Comparison of ENCODE assay signal across 12 cellular contexts in genomic region chr6:50819906-50820589, GRCh38. TPM values are rescaled to one million over a fixed set of nuclear protein-coding genes. Genes with fewer than 3 reads are reported as not detected.
DNase-seq lines count a peak whose midpoint lies in the region; ATAC-seq and TF ChIP-seq lines count a peak whose summit lies in the region.
"Had no signal": no experiment of that assay in that cellular context is flagged by ENCODE, and none has a peak within 500 bp of the region (broad histone marks: within the 10 kb centered on the region; RNA-seq: fewer than 3 reads in every experiment).

No MANE protein-coding gene starts in this region.

- POLR2A ChIA-PET in HEK293T (lab: Yijun Ruan, JAX): no interaction called here
- POLR2A ChIA-PET in CD4-positive, alpha-beta T cell (lab: Charles Lee): no interaction called here

- peaks cover 92% of the 10 kb centered on the region for H3K27me3 Mint-ChIP-seq in CD4-positive, alpha-beta T cell

- no peak for ATAC-seq in CD4-positive, alpha-beta T cell (ENCODE audit: poor library complexity)

- intact Hi-C loops in CD4-positive, alpha-beta T cell (cut with DNase I, micrococcal nuclease): loop anchor here in 1 of 2 experiments (5.0 kb wide), 1 partner anchor 1197 kb away; no protein-coding TSS in a partner anchor

- H3K4me1 Mint-ChIP-seq in CD4-positive, alpha-beta T cell (ENCODE audit: low read depth): peaks cover 23% of the 10 kb centered on the region

- H3K4me3 Mint-ChIP-seq in CD4-positive, alpha-beta T cell: no peak overlapping the region

- no peaks in the 10 kb centered on the region for H3K36me3 Mint-ChIP-seq in CD4-positive, alpha-beta T cell (ENCODE audit: low read depth)

- H3K27me3 ChIP-seq in SJCRH30: no peaks in the 10 kb centered on the region
- peaks cover 88% of the 10 kb centered on the region for H3K27me3 ChIP-seq in CD4-positive, alpha-beta T cell (ENCODE audit: control insufficient read depth, insufficient read depth, low read length)

- H3K9me3 ChIP-seq in SJCRH30 (replicated peaks) (no peaks in the 10 kb centered on the region), iPS-18c (ENCODE audit: control insufficient read depth, insufficient read depth, low read length) (no peaks in the 10 kb centered on the region)
- no peaks in the 10 kb centered on the region for H3K9me3 ChIP-seq in CD4-positive, alpha-beta T cell (ENCODE audit: control insufficient read depth, low read length)
- H3K9me3 ChIP-seq: SJSA1 had no signal

- H3K4me3 ChIP-seq in SJCRH30 (peak overlapping the region; percentile 66), iPS-18c (ENCODE audit: insufficient read depth, low read depth, low read length) (peak overlapping the region; percentile 49; the same call in 1 of the 2 replicates), skin epidermis (peak overlapping the region in 6 of 7 experiments; percentile 16 to 48 (median 36))
- H3K4me3 ChIP-seq: lung, SJSA1 had no signal

- no peak for TF ChIP-seq CTCF in CD4-positive, alpha-beta T cell (IDR thresholded peaks at IDR 0.05)

- CTCF ChIA-PET in HEK293T (lab: Yijun Ruan, JAX): no interaction called here
- CTCF ChIA-PET in CD4-positive, alpha-beta T cell (lab: Charles Lee): no interaction called here

- H3K27ac ChIP-seq in SJCRH30 (peak overlapping the region; percentile 95), skin epidermis (peak overlapping the region; percentile 23 to 97 (median 88))
- H3K27ac ChIP-seq in CD4-positive, alpha-beta T cell (ENCODE audit: low read depth, low read length): no peak overlapping the region
- H3K27ac ChIP-seq: SJSA1 had no signal

- H3K36me3 ChIP-seq in SJCRH30: peaks cover 6% of the 10 kb centered on the region; the same call in 1 of the 2 replicates
- H3K36me3 ChIP-seq: SJSA1 had no signal

- H3K4me1 ChIP-seq in SJCRH30: peaks cover 10% of the 10 kb centered on the region

- H3K9me3 Mint-ChIP-seq in CD4-positive, alpha-beta T cell: no peaks in the 10 kb centered on the region

- no peak overlapping the region for H3K27ac Mint-ChIP-seq in CD4-positive, alpha-beta T cell

- DNase-seq in DMS153 treated with DMSO at 0.1 percent for 48 hours (lab: John Stamatoyannopoulos, UW; ENCODE audit: unreplicated experiment): peak; percentile 20
- DNase-seq in DMS153 (lab: John Stamatoyannopoulos, UW): no peak
- DNase-seq in SJCRH30: peak; percentile 55 to 71
- no peak for DNase-seq in HEK293T (ENCODE audit: extremely low spot score)
- DNase-seq in CD4-positive, alpha-beta T cell: no peak
- DNase-seq in SHP77 treated with DMSO at 0.1 percent for 48 hours (lab: John Stamatoyannopoulos, UW): no peak
- DNase-seq: 8988T, NCI-H146 had no signal

TF ChIP-seq in HEK293T, 16 proteins besides CTCF, POLR2A, EP300 and RAD21:
- TF ChIP-seq ZNF384 (IDR thresholded peaks at IDR 0.05) (no peak), FOXM1 (IDR thresholded peaks at IDR 0.05; ENCODE audit: borderline replicate concordance) (no peak), ARNT (IDR thresholded peaks at IDR 0.05) (no peak), BHLHE40 (IDR thresholded peaks at IDR 0.05; ENCODE audit: borderline replicate concordance) (no peak), CTBP1 (IDR thresholded peaks at IDR 0.05; ENCODE audit: borderline replicate concordance) (no peak), ELF4 (IDR thresholded peaks at IDR 0.05) (no peak), TARDBP (IDR thresholded peaks at IDR 0.05) (no peak), SUZ12 (IDR thresholded peaks at IDR 0.05) (no peak), PKNOX1 (IDR thresholded peaks at IDR 0.05) (no peak), FOXK2 (IDR thresholded peaks at IDR 0.05) (no peak), SP1 (IDR thresholded peaks at IDR 0.05) (no peak), LEF1 (IDR thresholded peaks at IDR 0.05; ENCODE audit: borderline replicate concordance) (no peak), FOXA1 (IDR thresholded peaks at IDR 0.05) (no peak), L3MBTL2 (conservative IDR thresholded peaks at IDR 0.05) (no peak), HDGF (IDR thresholded peaks at IDR 0.05; ENCODE audit: borderline replicate concordance) (no peak)

RNA-seq across cellular contexts. Expression of gene TFAP2B, which starts 1.4 kb away (rescaled TPM):
- total RNA-seq in SJCRH30 (2014; rRNA removed; shearing (Covaris generic)): 14.0 and 16.7 TPM in 2 replicates
- not detected for total RNA-seq in CD4-positive, alpha-beta T cell
- total RNA-seq: lung, SJSA1 had no signal

Comparison
In these comparisons a context has a peak if more than half of its experiments do, and no peak if none do; other contexts are left out.
1. DNase-seq: peak in DMS153 treated with DMSO at 0.1 percent for 48 hours (single experiment) and SJCRH30 (2 of 2); none in DMS153 (single experiment), HEK293T (single experiment), CD4-positive, alpha-beta T cell (0 of 10) and SHP77 treated with DMSO at 0.1 percent for 48 hours (single experiment).
2. RNA of gene TFAP2B, which starts 1.4 kb away (total RNA-seq): 14.0 to 16.7 TPM in SJCRH30; not detected in CD4-positive, alpha-beta T cell; every median in the first group is over 10 times any median in the second.
3. Peak in every context shown above with its lines, with median percentiles within 50 percentile points of each other: H3K4me3 ChIP-seq.